In genomic region chr1:109272021-109272799, GRCh38 we compare ENCODE assay signal across 30 cellular contexts. TPM values are rescaled to one million over a fixed set of nuclear protein-coding genes. Genes with fewer than 3 reads are reported as not detected.
DNase-seq lines count a peak whose midpoint lies in the region; ATAC-seq and TF ChIP-seq lines count a peak whose summit lies in the region.
"Had no signal": no experiment of that assay in that cellular context is flagged by ENCODE, and none has a peak within 500 bp of the region (broad histone marks: within the 10 kb centered on the region; RNA-seq: fewer than 3 reads in every experiment).

No MANE protein-coding gene starts in this region.

- no peaks in the 10 kb centered on the region for H4K20me1 ChIP-seq in osteoblast (ENCODE audit: insufficient read depth, low read length)

- TF ChIP-seq CTCF in right atrium auricular region (IDR thresholded peaks at IDR 0.05) (no peak), endothelial cell (IDR thresholded peaks at IDR 0.05; ENCODE audit: unreplicated experiment) (no peak), osteoblast (IDR thresholded peaks at IDR 0.05; ENCODE audit: extremely low read depth, low read depth, low read length) (no peak), upper lobe of right lung (IDR thresholded peaks at IDR 0.05) (no peak)

- DNase-seq in Right ventricle myocardium superior: peak; percentile 44
- DNase-seq in right atrium auricular region (ENCODE audit: low spot score): no peak
- peak; percentile 2 for DNase-seq in endothelial cell (ENCODE audit: low spot score)
- DNase-seq in osteoblast (ENCODE audit: insufficient read length, low spot score, missing footprints): peak; percentile 80
- DNase-seq in upper lobe of right lung: no peak
- DNase-seq in NCI-H146 treated with DMSO at 0.1 percent for 48 hours (lab: John Stamatoyannopoulos, UW; ENCODE audit: unreplicated experiment): no peak
- DNase-seq in HuH-7 (ENCODE audit: low spot score): no peak
- no peak for DNase-seq in GM03348 (ENCODE audit: low spot score)
- DNase-seq: activated naive CD8-positive, alpha-beta T cell treated with anti-CD3 and anti-CD28 coated beads, Interleukin-2, amount 50 U/mL, for 24 hours; activated T-cell treated with anti-CD3 and anti-CD28 coated beads for 4 hours; colonic mucosa; GM23248; NCI-H1436 treated with DMSO at 0.1 percent for 48 hours; NCI-H2171; NCI-H524 treated with DMSO at 0.1 percent for 48 hours; RPMI8226; small intestine; stimulated activated CD4-positive, alpha-beta T cell treated with anti-CD3 and anti-CD28 coated beads, Interleukin-2, amount 100 ng/mL, for 48 hours; stimulated activated naive CD4-positive, alpha-beta T cell; T1000; tibial artery had no signal

- H3K9me3 ChIP-seq in right atrium auricular region: no peaks in the 10 kb centered on the region
- H3K9me3 ChIP-seq in osteoblast (ENCODE audit: low read depth, low read length): no peaks in the 10 kb centered on the region
- H3K9me3 ChIP-seq in upper lobe of right lung: no peaks in the 10 kb centered on the region
- H3K9me3 ChIP-seq: body of pancreas, colonic mucosa, tibial artery had no signal

- H3K27ac Mint-ChIP-seq in endothelial cell (ENCODE audit: unreplicated experiment): no peak overlapping the region
- H3K27ac Mint-ChIP-seq: activated naive CD8-positive, alpha-beta T cell treated with anti-CD3 and anti-CD28 coated beads, Interleukin-2, amount 50 U/mL, for 24 hours; IgD-negative memory B cell; neural progenitor cell; WTC11 had no signal

- intact Hi-C loops in Right ventricle myocardium superior (cut with DNase I): loop anchor here (10.0 kb wide), 1 partner anchor 263 kb away; the partner anchor contains the start of gene GPR61
- intact Hi-C loops in upper lobe of right lung (cut with DNase I): no loop called here

- H3K4me3 ChIP-seq in right atrium auricular region (no peak overlapping the region), osteoblast (ENCODE audit: insufficient read depth, low read length) (no peak overlapping the region), upper lobe of right lung (no peak overlapping the region)
- H3K4me3 ChIP-seq: body of pancreas, colonic mucosa, GM23248, neural progenitor cell, tibial artery had no signal

- H3K27me3 ChIP-seq in right atrium auricular region: no peaks in the 10 kb centered on the region
- H3K27me3 ChIP-seq in osteoblast (ENCODE audit: insufficient read depth, low read length): no peaks in the 10 kb centered on the region
- H3K27me3 ChIP-seq in upper lobe of right lung: no peaks in the 10 kb centered on the region
- H3K27me3 ChIP-seq: body of pancreas, colonic mucosa, neural progenitor cell, tibial artery had no signal

- H3K4me3 Mint-ChIP-seq in endothelial cell (ENCODE audit: unreplicated experiment): no peak overlapping the region
- H3K4me3 Mint-ChIP-seq: activated naive CD8-positive, alpha-beta T cell treated with anti-CD3 and anti-CD28 coated beads, Interleukin-2, amount 50 U/mL, for 24 hours; IgD-negative memory B cell; WTC11 had no signal

- H3K79me2 ChIP-seq in osteoblast (ENCODE audit: insufficient read depth, low read length): no peaks in the 10 kb centered on the region

- no peak overlapping the region for H3K4me2 ChIP-seq in osteoblast (ENCODE audit: insufficient read depth, low read length)
- H3K4me2 ChIP-seq: neural progenitor cell had no signal

- no peaks in the 10 kb centered on the region for H3K36me3 Mint-ChIP-seq in endothelial cell (ENCODE audit: low read depth, unreplicated experiment)

- peaks cover 13% of the 10 kb centered on the region for H3K27me3 Mint-ChIP-seq in endothelial cell (ENCODE audit: unreplicated experiment)
- H3K27me3 Mint-ChIP-seq: activated naive CD8-positive, alpha-beta T cell treated with anti-CD3 and anti-CD28 coated beads, Interleukin-2, amount 50 U/mL, for 24 hours had no signal

- H3K36me3 ChIP-seq in right atrium auricular region (no peaks in the 10 kb centered on the region), osteoblast (ENCODE audit: insufficient read depth, low read length) (no peaks in the 10 kb centered on the region), upper lobe of right lung (no peaks in the 10 kb centered on the region)
- H3K36me3 ChIP-seq: colonic mucosa, neural progenitor cell had no signal

- no peak for ATAC-seq in Right ventricle myocardium superior (ENCODE audit: poor library complexity)
- ATAC-seq in upper lobe of right lung: no peak
- ATAC-seq: activated naive CD8-positive, alpha-beta T cell treated with anti-CD3 and anti-CD28 coated beads, Interleukin-2, amount 50 U/mL, for 24 hours; body of pancreas; WTC11 had no signal

- H3K4me1 Mint-ChIP-seq in endothelial cell (ENCODE audit: unreplicated experiment): peaks cover 24% of the 10 kb centered on the region

- H3K27ac ChIP-seq in right atrium auricular region: no peak overlapping the region
- H3K27ac ChIP-seq in osteoblast (ENCODE audit: low read depth, low read length): no peak overlapping the region
- peak overlapping the region; percentile 72 for H3K27ac ChIP-seq in upper lobe of right lung
- H3K27ac ChIP-seq: body of pancreas, colonic mucosa, GM23248, HL-60, neural progenitor cell, tibial artery had no signal

- no peak overlapping the region for H2AFZ ChIP-seq in osteoblast (ENCODE audit: low read length)
- H2AFZ ChIP-seq: GM23248, neural progenitor cell had no signal

- H3K9me3 Mint-ChIP-seq in endothelial cell (ENCODE audit: unreplicated experiment): no peaks in the 10 kb centered on the region
- H3K9me3 Mint-ChIP-seq: activated naive CD8-positive, alpha-beta T cell treated with anti-CD3 and anti-CD28 coated beads, Interleukin-2, amount 50 U/mL, for 24 hours; IgD-negative memory B cell; neural progenitor cell; WTC11 had no signal

- H3K4me1 ChIP-seq in right atrium auricular region: peaks cover 0 to 2% of the 10 kb centered on the region in 2 donors
- peaks cover 20% of the 10 kb centered on the region for H3K4me1 ChIP-seq in osteoblast (ENCODE audit: insufficient read depth, low read length)
- H3K4me1 ChIP-seq in upper lobe of right lung: peaks cover 12% of the 10 kb centered on the region
- H3K4me1 ChIP-seq: neural progenitor cell had no signal

RNA-seq across cellular contexts. Expression of gene PSRC1, which starts 10.7 kb away (rescaled TPM):
- total RNA-seq in Right ventricle myocardium superior: 0.73 TPM
- total RNA-seq in right atrium auricular region: 1 to 10 TPM; 2.2 to 2.4 TPM
- 9.7 TPM for total RNA-seq in endothelial cell (ENCODE audit: unreplicated experiment)
- 5.4 and 5.9 TPM in 2 replicates for total RNA-seq in osteoblast
- total RNA-seq in upper lobe of right lung: 2.9 TPM

RNA-seq across cellular contexts. Expression of gene CELSR2, which starts 22.9 kb away (rescaled TPM):
- total RNA-seq in Right ventricle myocardium superior: 6.3 TPM
- 10 to 100 TPM; 20.2 to 23.7 TPM for total RNA-seq in right atrium auricular region
- 1.6 TPM for total RNA-seq in endothelial cell (ENCODE audit: unreplicated experiment)
- total RNA-seq in osteoblast: 1.4 and 1.5 TPM in 2 replicates
- 7.4 TPM for total RNA-seq in upper lobe of right lung

RNA-seq across cellular contexts. Expression of gene MYBPHL, which starts 34.6 kb away (rescaled TPM):
- total RNA-seq in Right ventricle myocardium superior (0.73 TPM), right atrium auricular region (100 to 1,000 TPM in 1 of 2 donors, 10 to 100 TPM in 1; 62.2 to 381 TPM), endothelial cell (ENCODE audit: unreplicated experiment) (not detected), osteoblast (not detected in 2 replicates), upper lobe of right lung (3.6 TPM)
- total RNA-seq: body of pancreas, colonic mucosa, fibroblast of lung, glomerular endothelial cell, GM23248, M059J, pulmonary artery endothelial cell had no signal

RNA-seq across cellular contexts. Expression of gene SARS1, which starts 58.5 kb away (rescaled TPM):
- total RNA-seq in Right ventricle myocardium superior: 92.8 TPM
- 100 to 1,000 TPM; 108 to 130 TPM for total RNA-seq in right atrium auricular region
- total RNA-seq in endothelial cell (ENCODE audit: unreplicated experiment): 125 TPM
- total RNA-seq in osteoblast: 361 and 392 TPM in 2 replicates
- total RNA-seq in upper lobe of right lung: 194 TPM

Comparison
In these comparisons a context has a peak if more than half of its experiments do, and no peak if none do; other contexts are left out.
1. DNase-seq: peak in Right ventricle myocardium superior (single experiment), endothelial cell (single experiment) and osteoblast (single experiment); none in right atrium auricular region (single experiment), upper lobe of right lung (single experiment), NCI-H146 treated with DMSO at 0.1 percent for 48 hours (single experiment), HuH-7 (single experiment) and GM03348 (single experiment).
2. RNA of gene MYBPHL, which starts 34.6 kb away (total RNA-seq): 62.2 to 381 TPM in right atrium auricular region; 3.6 TPM in upper lobe of right lung (single experiment), 0.73 TPM in Right ventricle myocardium superior (single experiment), not detected in endothelial cell (single experiment) and not detected in osteoblast; every median in the first group is over 10 times any median in the second.